ENCODE assay signal across 7 cellular contexts in genomic region chr20:35952080-35952479, GRCh38. TPM values are rescaled to one million over a fixed set of nuclear protein-coding genes. Genes with fewer than 3 reads are reported as not detected.
A peak's percentile ranks its signal among the peaks of the same experiment; 100 is the strongest.
DNase-seq lines count a peak whose midpoint lies in the region; ATAC-seq and TF ChIP-seq lines count a peak whose summit lies in the region.
"Not testable (repeated sequence)": the region's sequence is repeated elsewhere in the genome, so short reads cannot be mapped to it uniquely, and the experiment has no call there.

No MANE protein-coding gene starts in this region.

- H3K14ac ChIP-seq in mesenchymal stem cell (ENCODE audit: low read length in 2 of 2), result not testable (repeated sequence)

- not testable (repeated sequence) for H3K9ac ChIP-seq in MM.1S (ENCODE audit: low read length); endodermal cell (ENCODE audit: extremely low read depth, low read length, poor library complexity, severe bottlenecking)
- peak overlapping the region; percentile 100 for H3K9ac ChIP-seq in mesenchymal stem cell (ENCODE audit: low read length)

- not testable (repeated sequence) for H2AFZ ChIP-seq in MM.1S (ENCODE audit: low read length); mesenchymal stem cell (ENCODE audit: low read depth, low read length)

- 94 to 96% methylated on average over 12 to 14 of the region's 14 CpGs for WGBS in endodermal cell (ENCODE audit: insufficient coverage in 1 of 2, insufficient read length in 1 of 2), 2 experiments
- 100% methylated on average over 12 of the region's 14 CpGs for WGBS in mesenchymal stem cell
- WGBS in psoas muscle, 3 donors, result 87 to 96% (median 89%) methylated on average over 14 of the region's 14 CpGs

- H3K4me1 Mint-ChIP-seq in endodermal cell, result peaks cover 11% of the 10 kb centered on the region

- not testable (repeated sequence) for ATAC-seq in activated naive CD4-positive, alpha-beta T cell treated with anti-CD3 and anti-CD28 coated beads, Interleukin-2, amount 50 U/mL, for 72 hours; psoas muscle

- H3K4ac ChIP-seq in mesenchymal stem cell (ENCODE audit: low read depth in 1 of 2, low read length in 2 of 2), result not testable (repeated sequence)

- not testable (repeated sequence) for H4K91ac ChIP-seq in mesenchymal stem cell (ENCODE audit: low read length)

- H2BK5ac ChIP-seq in mesenchymal stem cell (ENCODE audit: low read depth, low read length, poor library complexity, severe bottlenecking), result not testable (repeated sequence)

- not testable (repeated sequence) for H2BK120ac ChIP-seq in mesenchymal stem cell (ENCODE audit: low read depth, low read length)

- H3K4me1 ChIP-seq in MM.1S (ENCODE audit: low read length) (peaks cover 33% of the 10 kb centered on the region), psoas muscle (peaks cover 24% of the 10 kb centered on the region)
- H3K4me1 ChIP-seq in endodermal cell (ENCODE audit: control insufficient read depth, insufficient read depth, low read length); mesenchymal stem cell (ENCODE audit: control insufficient read depth, insufficient read depth, low read depth, low read length): not testable (repeated sequence)

- not testable (repeated sequence) for H3K23ac ChIP-seq in mesenchymal stem cell (ENCODE audit: low read length in 2 of 2)

- H2BK12ac ChIP-seq in mesenchymal stem cell (ENCODE audit: low read length in 2 of 2), result not testable (repeated sequence)

- not testable (repeated sequence) for TF ChIP-seq CTCF in MM.1S (IDR thresholded peaks at IDR 0.05; ENCODE audit: low read length); WERI-Rb-1 (IDR thresholded peaks at IDR 0.05; ENCODE audit: low read depth, low read length); endodermal cell (conservative IDR thresholded peaks at IDR 0.05); psoas muscle (IDR thresholded peaks at IDR 0.05)

- H3K36me3 ChIP-seq in MM.1S (replicated peaks; ENCODE audit: insufficient read depth, low read length), result not testable (repeated sequence)
- peaks cover 36% of the 10 kb centered on the region for H3K36me3 ChIP-seq in WERI-Rb-1
- H3K36me3 ChIP-seq in endodermal cell (ENCODE audit: control insufficient read depth, insufficient read depth, low read length), result peaks cover 28% of the 10 kb centered on the region
- peaks cover 6 to 21% of the 10 kb centered on the region in 2 experiments for H3K36me3 ChIP-seq in mesenchymal stem cell (ENCODE audit: control insufficient read depth in 1 of 2, insufficient read depth in 2 of 2, low read depth in 1 of 2, low read length in 2 of 2)
- peaks cover 0 to 20% of the 10 kb centered on the region in 2 donors for H3K36me3 ChIP-seq in psoas muscle (ENCODE audit: insufficient read depth in 1 of 2, low read depth in 1 of 2)

- H3K18ac ChIP-seq in mesenchymal stem cell (ENCODE audit: low read depth in 1 of 2, low read length in 2 of 2), result not testable (repeated sequence)

- peak overlapping the region; percentile 88; the same call in 1 of the 2 replicates for H3K4me2 ChIP-seq in MM.1S (ENCODE audit: low read depth, low read length)
- H3K4me2 ChIP-seq in mesenchymal stem cell (ENCODE audit: low read length, poor library complexity, severe bottlenecking), result peak overlapping the region; percentile 91

- not testable (repeated sequence) for H3K27me3 Mint-ChIP-seq in endodermal cell (ENCODE audit: insufficient read depth)

- not testable (repeated sequence) for H3K9me2 ChIP-seq in MM.1S (replicated peaks; ENCODE audit: insufficient read depth, low read length)

- DNase-seq in MM.1S; WERI-Rb-1; activated naive CD4-positive, alpha-beta T cell treated with anti-CD3 and anti-CD28 coated beads, Interleukin-2, amount 50 U/mL, for 72 hours (ENCODE audit: low spot score in 2 of 2); endodermal cell; mesenchymal stem cell; psoas muscle: not testable (repeated sequence)

- H3K9me3 Mint-ChIP-seq in activated naive CD4-positive, alpha-beta T cell treated with anti-CD3 and anti-CD28 coated beads, Interleukin-2, amount 50 U/mL, for 72 hours; endodermal cell: not testable (repeated sequence)

- not testable (repeated sequence) for H3K27me3 ChIP-seq in MM.1S (replicated peaks; ENCODE audit: insufficient read depth, low read length); WERI-Rb-1 (ENCODE audit: insufficient read depth, low read depth, severe bottlenecking); endodermal cell (ENCODE audit: control insufficient read depth, insufficient read depth, low read length, poor library complexity, severe bottlenecking); mesenchymal stem cell (ENCODE audit: control insufficient read depth in 1 of 2, insufficient read depth in 1 of 2, low read length in 2 of 2); psoas muscle (ENCODE audit: insufficient read depth in 3 of 3, low read length in 2 of 3)

- peaks cover 15 to 19% of the 10 kb centered on the region in 2 donors for H3K36me3 Mint-ChIP-seq in activated naive CD4-positive, alpha-beta T cell treated with anti-CD3 and anti-CD28 coated beads, Interleukin-2, amount 50 U/mL, for 72 hours
- peaks cover 23% of the 10 kb centered on the region for H3K36me3 Mint-ChIP-seq in endodermal cell (ENCODE audit: low read depth)

- H3K4me3 ChIP-seq in GM08714 (ENCODE audit: low read length), result peak overlapping the region; percentile 98; the same call in 1 of the 2 replicates
- not testable (repeated sequence) for H3K4me3 ChIP-seq in MM.1S (ENCODE audit: low read length); WERI-Rb-1 (ENCODE audit: low read depth, low read length)
- H3K4me3 ChIP-seq in endodermal cell (ENCODE audit: low read length), result peak overlapping the region; percentile 94
- H3K4me3 ChIP-seq in mesenchymal stem cell (ENCODE audit: insufficient read depth in 1 of 2, low read depth in 1 of 2, low read length in 2 of 2), result peak overlapping the region in 1 of 2 experiments; percentile 97
- H3K4me3 ChIP-seq in psoas muscle, result peak overlapping the region; percentile 93

- peak overlapping the region; percentile 97 to 98 for H3K27ac Mint-ChIP-seq in activated naive CD4-positive, alpha-beta T cell treated with anti-CD3 and anti-CD28 coated beads, Interleukin-2, amount 50 U/mL, for 72 hours
- peak overlapping the region; percentile 75 for H3K27ac Mint-ChIP-seq in endodermal cell

- peaks cover 23% of the 10 kb centered on the region for H3K79me2 ChIP-seq in MM.1S (ENCODE audit: low read length)

- H3K27ac ChIP-seq in MM.1S (ENCODE audit: low read length); endodermal cell (ENCODE audit: low read depth, low read length); mesenchymal stem cell (ENCODE audit: low read length, poor library complexity, severe bottlenecking): not testable (repeated sequence)
- peak overlapping the region; percentile 97 for H3K27ac ChIP-seq in WERI-Rb-1
- peak overlapping the region; percentile 98 for H3K27ac ChIP-seq in psoas muscle

- H2BK15ac ChIP-seq in mesenchymal stem cell (ENCODE audit: low read depth, poor library complexity, severe bottlenecking), result not testable (repeated sequence)

- intact Hi-C loops in psoas muscle (cut with DNase I), result not testable (repeated sequence)

- H3K4me3 Mint-ChIP-seq in endodermal cell, result not testable (repeated sequence)

- not testable (repeated sequence) for H3K9me3 ChIP-seq in MM.1S (replicated peaks; ENCODE audit: insufficient read depth, low read length); WERI-Rb-1 (ENCODE audit: severe bottlenecking); endodermal cell (ENCODE audit: control insufficient read depth, low read length); mesenchymal stem cell (ENCODE audit: control insufficient read depth, low read length); psoas muscle

- not testable (repeated sequence) for H4K20me1 ChIP-seq in MM.1S (ENCODE audit: insufficient read depth, low read length)

- peaks cover 23% of the 10 kb centered on the region for H3K79me1 ChIP-seq in mesenchymal stem cell (replicated peaks; ENCODE audit: low read length, poor library complexity, severe bottlenecking)

- peaks cover 49% of the 10 kb centered on the region for H3F3A ChIP-seq in MM.1S (ENCODE audit: insufficient read depth, low read length)

- H2AK5ac ChIP-seq in mesenchymal stem cell (ENCODE audit: low read length, severe bottlenecking), result not testable (repeated sequence)

- not testable (repeated sequence) for H4K8ac ChIP-seq in mesenchymal stem cell (ENCODE audit: low read length)

RNA-seq across cellular contexts. Expression of gene SCAND1, which starts 2.2 kb away (rescaled TPM):
- 10 to 100 TPM; 25.8 to 37.1 TPM for total RNA-seq in activated naive CD4-positive, alpha-beta T cell treated with anti-CD3 and anti-CD28 coated beads, Interleukin-2, amount 50 U/mL, for 72 hours
- total RNA-seq in endodermal cell (10 to 100 TPM; 56.3 to 59.5 TPM), psoas muscle (10 to 100 TPM; 37.4 to 70.2 (median 55.1) TPM)
- polyA plus RNA-seq in endodermal cell (2013, experiment 1 of 2), result 61.7 TPM
- polyA plus RNA-seq in endodermal cell (2013, experiment 2 of 2), result 57.4 TPM
- polyA plus RNA-seq in mesenchymal stem cell (2013, experiment 1 of 2), result 69.8 TPM
- polyA plus RNA-seq in mesenchymal stem cell (2013, experiment 2 of 2), result 73.4 TPM
- 10 to 100 TPM; 78.6 to 90.7 (median 82.8) TPM for polyA plus RNA-seq in psoas muscle

RNA-seq across cellular contexts. Expression of gene CNBD2, which starts 16.3 kb away (rescaled TPM):
- total RNA-seq in activated naive CD4-positive, alpha-beta T cell treated with anti-CD3 and anti-CD28 coated beads, Interleukin-2, amount 50 U/mL, for 72 hours, result 1 to 10 TPM; 5.0 to 8.6 TPM
- total RNA-seq in endodermal cell, result 1 to 10 TPM; 1.3 to 1.9 TPM
- polyA plus RNA-seq in endodermal cell (2013, experiment 1 of 2), result 2.4 TPM
- 4.2 TPM for polyA plus RNA-seq in endodermal cell (2013, experiment 2 of 2)
- 2.4 TPM for polyA plus RNA-seq in mesenchymal stem cell (2013, experiment 1 of 2)
- 2.5 TPM for polyA plus RNA-seq in mesenchymal stem cell (2013, experiment 2 of 2)
- total RNA-seq in psoas muscle, result 10 to 100 TPM in 2 of 4 donors, 1 to 10 TPM in 2; 7.9 to 17.8 (median 11.2) TPM
- 10 to 100 TPM; 13.4 to 21.4 (median 18.4) TPM for polyA plus RNA-seq in psoas muscle
